1 cellular context compared by ENCODE assay signal in the genomic region with DNA sequence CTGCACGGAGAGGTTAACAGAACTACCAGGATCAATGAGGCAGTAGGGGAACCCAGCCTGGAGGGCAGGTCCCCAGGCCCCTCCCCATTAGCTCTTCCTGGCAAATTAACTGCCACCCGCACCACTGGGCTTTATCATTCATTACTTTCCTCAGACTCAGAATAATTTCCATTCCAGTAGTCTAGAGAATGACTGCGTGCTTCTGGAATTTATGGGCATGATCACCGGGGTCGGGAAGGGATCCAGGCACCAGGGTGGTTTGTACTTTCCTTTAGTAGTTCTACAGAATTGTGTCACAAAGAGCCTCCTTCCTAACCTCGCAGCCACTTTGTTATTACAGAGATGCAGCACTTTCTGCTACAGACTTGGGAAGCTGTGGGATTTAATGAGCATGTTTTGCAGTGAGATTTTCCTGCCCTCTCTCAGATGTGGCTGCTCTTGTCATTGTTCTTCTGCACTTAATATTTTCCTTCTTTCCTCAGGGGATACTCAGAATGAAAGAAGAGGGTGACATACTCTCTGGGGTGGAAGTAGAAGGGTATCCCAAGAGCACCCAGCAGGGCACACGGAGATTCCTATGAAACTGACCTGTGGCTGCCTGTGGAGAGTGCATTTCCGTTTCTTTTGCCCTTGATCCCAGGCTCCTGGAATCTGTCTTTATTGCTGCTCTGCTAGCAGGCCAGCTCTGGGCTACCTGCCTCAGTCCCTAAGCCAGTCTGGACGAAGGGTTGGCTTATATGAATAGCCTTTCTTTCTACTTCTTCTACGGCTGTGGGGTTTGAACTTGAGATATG.
TF ChIP-seq lines count a peak whose summit lies in the region.

No MANE protein-coding gene starts in this region.

TF ChIP-seq in GM23338, 12 proteins besides CTCF, POLR2A, EP300 and RAD21 (continued from another document):
- TF ChIP-seq, protein P1, sequence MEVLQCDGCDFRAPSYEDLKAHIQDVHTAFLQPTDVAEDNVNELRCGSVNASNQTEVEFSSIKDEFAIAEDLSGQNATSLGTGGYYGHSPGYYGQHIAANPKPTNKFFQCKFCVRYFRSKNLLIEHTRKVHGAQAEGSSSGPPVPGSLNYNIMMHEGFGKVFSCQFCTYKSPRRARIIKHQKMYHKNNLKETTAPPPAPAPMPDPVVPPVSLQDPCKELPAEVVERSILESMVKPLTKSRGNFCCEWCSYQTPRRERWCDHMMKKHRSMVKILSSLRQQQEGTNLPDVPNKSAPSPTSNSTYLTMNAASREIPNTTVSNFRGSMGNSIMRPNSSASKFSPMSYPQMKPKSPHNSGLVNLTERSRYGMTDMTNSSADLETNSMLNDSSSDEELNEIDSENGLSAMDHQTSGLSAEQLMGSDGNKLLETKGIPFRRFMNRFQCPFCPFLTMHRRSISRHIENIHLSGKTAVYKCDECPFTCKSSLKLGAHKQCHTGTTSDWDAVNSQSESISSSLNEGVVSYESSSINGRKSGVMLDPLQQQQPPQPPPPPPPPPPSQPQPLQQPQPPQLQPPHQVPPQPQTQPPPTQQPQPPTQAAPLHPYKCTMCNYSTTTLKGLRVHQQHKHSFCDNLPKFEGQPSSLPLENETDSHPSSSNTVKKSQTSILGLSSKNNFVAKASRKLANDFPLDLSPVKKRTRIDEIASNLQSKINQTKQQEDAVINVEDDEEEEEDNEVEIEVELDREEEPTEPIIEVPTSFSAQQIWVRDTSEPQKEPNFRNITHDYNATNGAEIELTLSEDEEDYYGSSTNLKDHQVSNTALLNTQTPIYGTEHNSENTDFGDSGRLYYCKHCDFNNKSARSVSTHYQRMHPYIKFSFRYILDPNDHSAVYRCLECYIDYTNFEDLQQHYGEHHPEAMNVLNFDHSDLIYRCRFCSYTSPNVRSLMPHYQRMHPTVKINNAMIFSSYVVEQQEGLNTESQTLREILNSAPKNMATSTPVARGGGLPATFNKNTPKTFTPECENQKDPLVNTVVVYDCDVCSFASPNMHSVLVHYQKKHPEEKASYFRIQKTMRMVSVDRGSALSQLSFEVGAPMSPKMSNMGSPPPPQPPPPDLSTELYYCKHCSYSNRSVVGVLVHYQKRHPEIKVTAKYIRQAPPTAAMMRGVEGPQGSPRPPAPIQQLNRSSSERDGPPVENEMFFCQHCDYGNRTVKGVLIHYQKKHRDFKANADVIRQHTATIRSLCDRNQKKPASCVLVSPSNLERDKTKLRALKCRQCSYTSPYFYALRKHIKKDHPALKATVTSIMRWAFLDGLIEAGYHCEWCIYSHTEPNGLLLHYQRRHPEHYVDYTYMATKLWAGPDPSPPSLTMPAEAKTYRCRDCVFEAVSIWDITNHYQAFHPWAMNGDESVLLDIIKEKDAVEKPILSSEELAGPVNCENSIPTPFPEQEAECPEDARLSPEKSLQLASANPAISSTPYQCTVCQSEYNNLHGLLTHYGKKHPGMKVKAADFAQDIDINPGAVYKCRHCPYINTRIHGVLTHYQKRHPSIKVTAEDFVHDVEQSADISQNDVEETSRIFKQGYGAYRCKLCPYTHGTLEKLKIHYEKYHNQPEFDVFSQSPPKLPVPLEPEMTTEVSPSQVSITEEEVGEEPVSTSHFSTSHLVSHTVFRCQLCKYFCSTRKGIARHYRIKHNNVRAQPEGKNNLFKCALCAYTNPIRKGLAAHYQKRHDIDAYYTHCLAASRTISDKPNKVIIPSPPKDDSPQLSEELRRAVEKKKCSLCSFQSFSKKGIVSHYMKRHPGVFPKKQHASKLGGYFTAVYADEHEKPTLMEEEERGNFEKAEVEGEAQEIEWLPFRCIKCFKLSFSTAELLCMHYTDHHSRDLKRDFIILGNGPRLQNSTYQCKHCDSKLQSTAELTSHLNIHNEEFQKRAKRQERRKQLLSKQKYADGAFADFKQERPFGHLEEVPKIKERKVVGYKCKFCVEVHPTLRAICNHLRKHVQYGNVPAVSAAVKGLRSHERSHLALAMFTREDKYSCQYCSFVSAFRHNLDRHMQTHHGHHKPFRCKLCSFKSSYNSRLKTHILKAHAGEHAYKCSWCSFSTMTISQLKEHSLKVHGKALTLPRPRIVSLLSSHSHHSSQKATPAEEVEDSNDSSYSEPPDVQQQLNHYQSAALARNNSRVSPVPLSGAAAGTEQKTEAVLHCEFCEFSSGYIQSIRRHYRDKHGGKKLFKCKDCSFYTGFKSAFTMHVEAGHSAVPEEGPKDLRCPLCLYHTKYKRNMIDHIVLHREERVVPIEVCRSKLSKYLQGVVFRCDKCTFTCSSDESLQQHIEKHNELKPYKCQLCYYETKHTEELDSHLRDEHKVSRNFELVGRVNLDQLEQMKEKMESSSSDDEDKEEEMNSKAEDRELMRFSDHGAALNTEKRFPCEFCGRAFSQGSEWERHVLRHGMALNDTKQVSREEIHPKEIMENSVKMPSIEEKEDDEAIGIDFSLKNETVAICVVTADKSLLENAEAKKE (CRISPR knock-in tag; IDR thresholded peaks at IDR 0.05), result no peak
- TF ChIP-seq ZNF331 (CRISPR knock-in tag; IDR thresholded peaks at IDR 0.05; ENCODE audit: low read depth), result no peak
- no peak for TF ChIP-seq JUNB (IDR thresholded peaks at IDR 0.05; ENCODE audit: unreplicated experiment)
- TF ChIP-seq, protein P2, sequence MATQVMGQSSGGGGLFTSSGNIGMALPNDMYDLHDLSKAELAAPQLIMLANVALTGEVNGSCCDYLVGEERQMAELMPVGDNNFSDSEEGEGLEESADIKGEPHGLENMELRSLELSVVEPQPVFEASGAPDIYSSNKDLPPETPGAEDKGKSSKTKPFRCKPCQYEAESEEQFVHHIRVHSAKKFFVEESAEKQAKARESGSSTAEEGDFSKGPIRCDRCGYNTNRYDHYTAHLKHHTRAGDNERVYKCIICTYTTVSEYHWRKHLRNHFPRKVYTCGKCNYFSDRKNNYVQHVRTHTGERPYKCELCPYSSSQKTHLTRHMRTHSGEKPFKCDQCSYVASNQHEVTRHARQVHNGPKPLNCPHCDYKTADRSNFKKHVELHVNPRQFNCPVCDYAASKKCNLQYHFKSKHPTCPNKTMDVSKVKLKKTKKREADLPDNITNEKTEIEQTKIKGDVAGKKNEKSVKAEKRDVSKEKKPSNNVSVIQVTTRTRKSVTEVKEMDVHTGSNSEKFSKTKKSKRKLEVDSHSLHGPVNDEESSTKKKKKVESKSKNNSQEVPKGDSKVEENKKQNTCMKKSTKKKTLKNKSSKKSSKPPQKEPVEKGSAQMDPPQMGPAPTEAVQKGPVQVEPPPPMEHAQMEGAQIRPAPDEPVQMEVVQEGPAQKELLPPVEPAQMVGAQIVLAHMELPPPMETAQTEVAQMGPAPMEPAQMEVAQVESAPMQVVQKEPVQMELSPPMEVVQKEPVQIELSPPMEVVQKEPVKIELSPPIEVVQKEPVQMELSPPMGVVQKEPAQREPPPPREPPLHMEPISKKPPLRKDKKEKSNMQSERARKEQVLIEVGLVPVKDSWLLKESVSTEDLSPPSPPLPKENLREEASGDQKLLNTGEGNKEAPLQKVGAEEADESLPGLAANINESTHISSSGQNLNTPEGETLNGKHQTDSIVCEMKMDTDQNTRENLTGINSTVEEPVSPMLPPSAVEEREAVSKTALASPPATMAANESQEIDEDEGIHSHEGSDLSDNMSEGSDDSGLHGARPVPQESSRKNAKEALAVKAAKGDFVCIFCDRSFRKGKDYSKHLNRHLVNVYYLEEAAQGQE (IDR thresholded peaks at IDR 0.05; ENCODE audit: unreplicated experiment), result no peak
